ENCODE assay signal across 1 cellular context in the genomic region with DNA sequence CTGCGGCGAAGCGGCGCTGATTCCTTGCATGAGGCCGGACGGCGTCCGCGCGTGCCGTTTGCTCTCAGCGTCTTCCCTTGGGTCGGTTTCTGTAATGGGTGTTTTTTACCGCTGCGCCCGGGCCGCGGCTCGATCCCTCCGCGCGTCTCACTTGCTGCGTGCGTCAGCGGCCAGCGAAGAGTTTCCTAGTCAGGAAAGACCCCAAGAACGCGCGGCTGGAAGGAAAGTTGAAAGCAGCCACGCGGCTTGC.
A peak's percentile ranks its signal among the peaks of the same experiment; 100 is the strongest.
TF ChIP-seq lines count a peak whose summit lies in the region.

No MANE protein-coding gene starts in this region.

TF ChIP-seq in K562, 482 proteins besides CTCF, POLR2A, EP300 and RAD21 (continued from another document and continues in another):
- TF ChIP-seq, protein P1, sequence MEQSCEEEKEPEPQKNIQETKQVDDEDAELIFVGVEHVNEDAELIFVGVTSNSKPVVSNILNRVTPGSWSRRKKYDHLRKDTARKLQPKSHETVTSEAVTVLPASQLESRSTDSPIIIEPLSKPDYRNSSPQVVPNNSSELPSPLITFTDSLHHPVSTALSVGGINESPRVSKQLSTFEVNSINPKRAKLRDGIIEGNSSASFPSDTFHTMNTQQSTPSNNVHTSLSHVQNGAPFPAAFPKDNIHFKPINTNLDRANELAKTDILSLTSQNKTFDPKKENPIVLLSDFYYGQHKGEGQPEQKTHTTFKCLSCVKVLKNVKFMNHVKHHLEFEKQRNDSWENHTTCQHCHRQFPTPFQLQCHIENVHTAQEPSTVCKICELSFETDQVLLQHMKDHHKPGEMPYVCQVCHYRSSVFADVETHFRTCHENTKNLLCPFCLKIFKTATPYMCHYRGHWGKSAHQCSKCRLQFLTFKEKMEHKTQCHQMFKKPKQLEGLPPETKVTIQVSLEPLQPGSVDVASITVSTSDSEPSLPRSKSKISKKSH (CRISPR knock-in tag; IDR thresholded peaks at IDR 0.05): no peak
- TF ChIP-seq, protein P2, sequence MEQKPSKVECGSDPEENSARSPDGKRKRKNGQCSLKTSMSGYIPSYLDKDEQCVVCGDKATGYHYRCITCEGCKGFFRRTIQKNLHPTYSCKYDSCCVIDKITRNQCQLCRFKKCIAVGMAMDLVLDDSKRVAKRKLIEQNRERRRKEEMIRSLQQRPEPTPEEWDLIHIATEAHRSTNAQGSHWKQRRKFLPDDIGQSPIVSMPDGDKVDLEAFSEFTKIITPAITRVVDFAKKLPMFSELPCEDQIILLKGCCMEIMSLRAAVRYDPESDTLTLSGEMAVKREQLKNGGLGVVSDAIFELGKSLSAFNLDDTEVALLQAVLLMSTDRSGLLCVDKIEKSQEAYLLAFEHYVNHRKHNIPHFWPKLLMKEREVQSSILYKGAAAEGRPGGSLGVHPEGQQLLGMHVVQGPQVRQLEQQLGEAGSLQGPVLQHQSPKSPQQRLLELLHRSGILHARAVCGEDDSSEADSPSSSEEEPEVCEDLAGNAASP (IDR thresholded peaks at IDR 0.05): no peak
- TF ChIP-seq POLR3A (IDR thresholded peaks at IDR 0.05; ENCODE audit: borderline replicate concordance, extremely low read depth, insufficient read depth, insufficient read length) (no peak), ZFX (CRISPR knock-in tag; IDR thresholded peaks at IDR 0.05) (peak; percentile 75), RCOR1 (IDR thresholded peaks at IDR 0.05; ENCODE audit: borderline replicate concordance in 1 of 2, low read depth in 2 of 2, low read length in 2 of 2) (no peak), SREBF2 (CRISPR knock-in tag; IDR thresholded peaks at IDR 0.05) (no peak), NRF1 (conservative IDR thresholded peaks at IDR 0.05 in 1 of 2, IDR thresholded peaks at IDR 0.05 in 1 of 2) (no peak), ZNF778 (CRISPR knock-in tag; IDR thresholded peaks at IDR 0.05) (no peak), POLR2H (tag; IDR thresholded peaks at IDR 0.05; ENCODE audit: low read depth) (no peak), CTBP1 (IDR thresholded peaks at IDR 0.05; ENCODE audit: borderline replicate concordance) (no peak), NCOR1 (IDR thresholded peaks at IDR 0.05) (no peak), NFIX (CRISPR knock-in tag; IDR thresholded peaks at IDR 0.05; ENCODE audit: low read depth) (no peak), GTF2A2 (tag; IDR thresholded peaks at IDR 0.05) (peak; percentile 20; the same call in 1 of the 2 replicates), SAP30 (IDR thresholded peaks at IDR 0.05; ENCODE audit: borderline replicate concordance, insufficient read depth, low read depth, low read length, poor library complexity, severe bottlenecking) (peak; percentile 8), ZNF830 (CRISPR knock-in tag; IDR thresholded peaks at IDR 0.05) (peak; percentile 91; the same call in 1 of the 2 replicates), MEF2A (IDR thresholded peaks at IDR 0.05; ENCODE audit: control insufficient read depth, low read depth, low read length) (no peak), KDM5B (IDR thresholded peaks at IDR 0.05; ENCODE audit: insufficient replicate concordance, low read depth, low read length) (peak; percentile 60), CEBPB (tag; IDR thresholded peaks at IDR 0.05) (no peak), NFIC (IDR thresholded peaks at IDR 0.05) (no peak; the same call in 1 of the 2 replicates), TRIM24 (IDR thresholded peaks at IDR 0.05) (no peak), SMAD2 (IDR thresholded peaks at IDR 0.05; ENCODE audit: low read depth, low read length) (no peak), MXI1 (IDR thresholded peaks at IDR 0.05; ENCODE audit: low read depth, low read length) (no peak), SRSF7 (optimal IDR thresholded peaks at IDR 0.05; ENCODE audit: low read depth, low read length) (no peak), POU5F1 (IDR thresholded peaks at IDR 0.05; ENCODE audit: borderline replicate concordance, low read depth, low read length, partially characterized antibody) (no peak)
- TF ChIP-seq, protein P3, sequence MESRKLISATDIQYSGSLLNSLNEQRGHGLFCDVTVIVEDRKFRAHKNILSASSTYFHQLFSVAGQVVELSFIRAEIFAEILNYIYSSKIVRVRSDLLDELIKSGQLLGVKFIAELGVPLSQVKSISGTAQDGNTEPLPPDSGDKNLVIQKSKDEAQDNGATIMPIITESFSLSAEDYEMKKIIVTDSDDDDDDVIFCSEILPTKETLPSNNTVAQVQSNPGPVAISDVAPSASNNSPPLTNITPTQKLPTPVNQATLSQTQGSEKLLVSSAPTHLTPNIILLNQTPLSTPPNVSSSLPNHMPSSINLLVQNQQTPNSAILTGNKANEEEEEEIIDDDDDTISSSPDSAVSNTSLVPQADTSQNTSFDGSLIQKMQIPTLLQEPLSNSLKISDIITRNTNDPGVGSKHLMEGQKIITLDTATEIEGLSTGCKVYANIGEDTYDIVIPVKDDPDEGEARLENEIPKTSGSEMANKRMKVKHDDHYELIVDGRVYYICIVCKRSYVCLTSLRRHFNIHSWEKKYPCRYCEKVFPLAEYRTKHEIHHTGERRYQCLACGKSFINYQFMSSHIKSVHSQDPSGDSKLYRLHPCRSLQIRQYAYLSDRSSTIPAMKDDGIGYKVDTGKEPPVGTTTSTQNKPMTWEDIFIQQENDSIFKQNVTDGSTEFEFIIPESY (CRISPR knock-in tag; IDR thresholded peaks at IDR 0.05): no peak
- TF ChIP-seq, protein P4, sequence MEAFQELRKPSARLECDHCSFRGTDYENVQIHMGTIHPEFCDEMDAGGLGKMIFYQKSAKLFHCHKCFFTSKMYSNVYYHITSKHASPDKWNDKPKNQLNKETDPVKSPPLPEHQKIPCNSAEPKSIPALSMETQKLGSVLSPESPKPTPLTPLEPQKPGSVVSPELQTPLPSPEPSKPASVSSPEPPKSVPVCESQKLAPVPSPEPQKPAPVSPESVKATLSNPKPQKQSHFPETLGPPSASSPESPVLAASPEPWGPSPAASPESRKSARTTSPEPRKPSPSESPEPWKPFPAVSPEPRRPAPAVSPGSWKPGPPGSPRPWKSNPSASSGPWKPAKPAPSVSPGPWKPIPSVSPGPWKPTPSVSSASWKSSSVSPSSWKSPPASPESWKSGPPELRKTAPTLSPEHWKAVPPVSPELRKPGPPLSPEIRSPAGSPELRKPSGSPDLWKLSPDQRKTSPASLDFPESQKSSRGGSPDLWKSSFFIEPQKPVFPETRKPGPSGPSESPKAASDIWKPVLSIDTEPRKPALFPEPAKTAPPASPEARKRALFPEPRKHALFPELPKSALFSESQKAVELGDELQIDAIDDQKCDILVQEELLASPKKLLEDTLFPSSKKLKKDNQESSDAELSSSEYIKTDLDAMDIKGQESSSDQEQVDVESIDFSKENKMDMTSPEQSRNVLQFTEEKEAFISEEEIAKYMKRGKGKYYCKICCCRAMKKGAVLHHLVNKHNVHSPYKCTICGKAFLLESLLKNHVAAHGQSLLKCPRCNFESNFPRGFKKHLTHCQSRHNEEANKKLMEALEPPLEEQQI (IDR thresholded peaks at IDR 0.05): no peak
- TF ChIP-seq, protein P5, sequence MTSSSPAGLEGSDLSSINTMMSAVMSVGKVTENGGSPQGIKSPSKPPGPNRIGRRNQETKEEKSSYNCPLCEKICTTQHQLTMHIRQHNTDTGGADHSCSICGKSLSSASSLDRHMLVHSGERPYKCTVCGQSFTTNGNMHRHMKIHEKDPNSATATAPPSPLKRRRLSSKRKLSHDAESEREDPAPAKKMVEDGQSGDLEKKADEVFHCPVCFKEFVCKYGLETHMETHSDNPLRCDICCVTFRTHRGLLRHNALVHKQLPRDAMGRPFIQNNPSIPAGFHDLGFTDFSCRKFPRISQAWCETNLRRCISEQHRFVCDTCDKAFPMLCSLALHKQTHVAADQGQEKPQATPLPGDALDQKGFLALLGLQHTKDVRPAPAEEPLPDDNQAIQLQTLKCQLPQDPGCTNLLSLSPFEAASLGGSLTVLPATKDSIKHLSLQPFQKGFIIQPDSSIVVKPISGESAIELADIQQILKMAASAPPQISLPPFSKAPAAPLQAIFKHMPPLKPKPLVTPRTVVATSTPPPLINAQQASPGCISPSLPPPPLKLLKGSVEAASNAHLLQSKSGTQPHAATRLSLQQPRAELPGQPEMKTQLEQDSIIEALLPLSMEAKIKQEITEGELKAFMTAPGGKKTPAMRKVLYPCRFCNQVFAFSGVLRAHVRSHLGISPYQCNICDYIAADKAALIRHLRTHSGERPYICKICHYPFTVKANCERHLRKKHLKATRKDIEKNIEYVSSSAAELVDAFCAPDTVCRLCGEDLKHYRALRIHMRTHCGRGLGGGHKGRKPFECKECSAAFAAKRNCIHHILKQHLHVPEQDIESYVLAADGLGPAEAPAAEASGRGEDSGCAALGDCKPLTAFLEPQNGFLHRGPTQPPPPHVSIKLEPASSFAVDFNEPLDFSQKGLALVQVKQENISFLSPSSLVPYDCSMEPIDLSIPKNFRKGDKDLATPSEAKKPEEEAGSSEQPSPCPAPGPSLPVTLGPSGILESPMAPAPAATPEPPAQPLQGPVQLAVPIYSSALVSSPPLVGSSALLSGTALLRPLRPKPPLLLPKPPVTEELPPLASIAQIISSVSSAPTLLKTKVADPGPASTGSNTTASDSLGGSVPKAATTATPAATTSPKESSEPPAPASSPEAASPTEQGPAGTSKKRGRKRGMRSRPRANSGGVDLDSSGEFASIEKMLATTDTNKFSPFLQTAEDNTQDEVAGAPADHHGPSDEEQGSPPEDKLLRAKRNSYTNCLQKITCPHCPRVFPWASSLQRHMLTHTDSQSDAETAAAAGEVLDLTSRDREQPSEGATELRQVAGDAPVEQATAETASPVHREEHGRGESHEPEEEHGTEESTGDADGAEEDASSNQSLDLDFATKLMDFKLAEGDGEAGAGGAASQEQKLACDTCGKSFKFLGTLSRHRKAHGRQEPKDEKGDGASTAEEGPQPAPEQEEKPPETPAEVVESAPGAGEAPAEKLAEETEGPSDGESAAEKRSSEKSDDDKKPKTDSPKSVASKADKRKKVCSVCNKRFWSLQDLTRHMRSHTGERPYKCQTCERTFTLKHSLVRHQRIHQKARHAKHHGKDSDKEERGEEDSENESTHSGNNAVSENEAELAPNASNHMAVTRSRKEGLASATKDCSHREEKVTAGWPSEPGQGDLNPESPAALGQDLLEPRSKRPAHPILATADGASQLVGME (CRISPR knock-in tag; IDR thresholded peaks at IDR 0.05): 0 out of 2 replicates have a peak, but pooled peaks have one; percentile 9
- TF ChIP-seq, protein P6, sequence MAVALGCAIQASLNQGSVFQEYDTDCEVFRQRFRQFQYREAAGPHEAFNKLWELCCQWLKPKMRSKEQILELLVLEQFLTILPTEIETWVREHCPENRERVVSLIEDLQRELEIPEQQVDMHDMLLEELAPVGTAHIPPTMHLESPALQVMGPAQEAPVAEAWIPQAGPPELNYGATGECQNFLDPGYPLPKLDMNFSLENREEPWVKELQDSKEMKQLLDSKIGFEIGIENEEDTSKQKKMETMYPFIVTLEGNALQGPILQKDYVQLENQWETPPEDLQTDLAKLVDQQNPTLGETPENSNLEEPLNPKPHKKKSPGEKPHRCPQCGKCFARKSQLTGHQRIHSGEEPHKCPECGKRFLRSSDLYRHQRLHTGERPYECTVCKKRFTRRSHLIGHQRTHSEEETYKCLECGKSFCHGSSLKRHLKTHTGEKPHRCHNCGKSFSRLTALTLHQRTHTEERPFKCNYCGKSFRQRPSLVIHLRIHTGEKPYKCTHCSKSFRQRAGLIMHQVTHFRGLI (CRISPR knock-in tag; IDR thresholded peaks at IDR 0.05): no peak
- TF ChIP-seq, protein P7, sequence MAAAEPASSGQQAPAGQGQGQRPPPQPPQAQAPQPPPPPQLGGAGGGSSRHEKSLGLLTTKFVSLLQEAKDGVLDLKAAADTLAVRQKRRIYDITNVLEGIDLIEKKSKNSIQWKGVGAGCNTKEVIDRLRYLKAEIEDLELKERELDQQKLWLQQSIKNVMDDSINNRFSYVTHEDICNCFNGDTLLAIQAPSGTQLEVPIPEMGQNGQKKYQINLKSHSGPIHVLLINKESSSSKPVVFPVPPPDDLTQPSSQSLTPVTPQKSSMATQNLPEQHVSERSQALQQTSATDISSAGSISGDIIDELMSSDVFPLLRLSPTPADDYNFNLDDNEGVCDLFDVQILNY (CRISPR knock-in tag; IDR thresholded peaks at IDR 0.05): no peak
- TF ChIP-seq, protein P8, sequence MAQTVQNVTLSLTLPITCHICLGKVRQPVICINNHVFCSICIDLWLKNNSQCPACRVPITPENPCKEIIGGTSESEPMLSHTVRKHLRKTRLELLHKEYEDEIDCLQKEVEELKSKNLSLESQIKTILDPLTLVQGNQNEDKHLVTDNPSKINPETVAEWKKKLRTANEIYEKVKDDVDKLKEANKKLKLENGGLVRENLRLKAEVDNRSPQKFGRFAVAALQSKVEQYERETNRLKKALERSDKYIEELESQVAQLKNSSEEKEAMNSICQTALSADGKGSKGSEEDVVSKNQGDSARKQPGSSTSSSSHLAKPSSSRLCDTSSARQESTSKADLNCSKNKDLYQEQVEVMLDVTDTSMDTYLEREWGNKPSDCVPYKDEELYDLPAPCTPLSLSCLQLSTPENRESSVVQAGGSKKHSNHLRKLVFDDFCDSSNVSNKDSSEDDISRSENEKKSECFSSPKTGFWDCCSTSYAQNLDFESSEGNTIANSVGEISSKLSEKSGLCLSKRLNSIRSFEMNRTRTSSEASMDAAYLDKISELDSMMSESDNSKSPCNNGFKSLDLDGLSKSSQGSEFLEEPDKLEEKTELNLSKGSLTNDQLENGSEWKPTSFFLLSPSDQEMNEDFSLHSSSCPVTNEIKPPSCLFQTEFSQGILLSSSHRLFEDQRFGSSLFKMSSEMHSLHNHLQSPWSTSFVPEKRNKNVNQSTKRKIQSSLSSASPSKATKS (CRISPR knock-in tag; IDR thresholded peaks at IDR 0.05): no peak
- TF ChIP-seq, protein P9, sequence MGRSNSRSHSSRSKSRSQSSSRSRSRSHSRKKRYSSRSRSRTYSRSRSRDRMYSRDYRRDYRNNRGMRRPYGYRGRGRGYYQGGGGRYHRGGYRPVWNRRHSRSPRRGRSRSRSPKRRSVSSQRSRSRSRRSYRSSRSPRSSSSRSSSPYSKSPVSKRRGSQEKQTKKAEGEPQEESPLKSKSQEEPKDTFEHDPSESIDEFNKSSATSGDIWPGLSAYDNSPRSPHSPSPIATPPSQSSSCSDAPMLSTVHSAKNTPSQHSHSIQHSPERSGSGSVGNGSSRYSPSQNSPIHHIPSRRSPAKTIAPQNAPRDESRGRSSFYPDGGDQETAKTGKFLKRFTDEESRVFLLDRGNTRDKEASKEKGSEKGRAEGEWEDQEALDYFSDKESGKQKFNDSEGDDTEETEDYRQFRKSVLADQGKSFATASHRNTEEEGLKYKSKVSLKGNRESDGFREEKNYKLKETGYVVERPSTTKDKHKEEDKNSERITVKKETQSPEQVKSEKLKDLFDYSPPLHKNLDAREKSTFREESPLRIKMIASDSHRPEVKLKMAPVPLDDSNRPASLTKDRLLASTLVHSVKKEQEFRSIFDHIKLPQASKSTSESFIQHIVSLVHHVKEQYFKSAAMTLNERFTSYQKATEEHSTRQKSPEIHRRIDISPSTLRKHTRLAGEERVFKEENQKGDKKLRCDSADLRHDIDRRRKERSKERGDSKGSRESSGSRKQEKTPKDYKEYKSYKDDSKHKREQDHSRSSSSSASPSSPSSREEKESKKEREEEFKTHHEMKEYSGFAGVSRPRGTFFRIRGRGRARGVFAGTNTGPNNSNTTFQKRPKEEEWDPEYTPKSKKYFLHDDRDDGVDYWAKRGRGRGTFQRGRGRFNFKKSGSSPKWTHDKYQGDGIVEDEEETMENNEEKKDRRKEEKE (IDR thresholded peaks at IDR 0.05; ENCODE audit: borderline replicate concordance in 1 of 2, control insufficient read depth in 1 of 2, low read depth in 2 of 2, low read length in 1 of 2): no peak
- TF ChIP-seq, protein P10, sequence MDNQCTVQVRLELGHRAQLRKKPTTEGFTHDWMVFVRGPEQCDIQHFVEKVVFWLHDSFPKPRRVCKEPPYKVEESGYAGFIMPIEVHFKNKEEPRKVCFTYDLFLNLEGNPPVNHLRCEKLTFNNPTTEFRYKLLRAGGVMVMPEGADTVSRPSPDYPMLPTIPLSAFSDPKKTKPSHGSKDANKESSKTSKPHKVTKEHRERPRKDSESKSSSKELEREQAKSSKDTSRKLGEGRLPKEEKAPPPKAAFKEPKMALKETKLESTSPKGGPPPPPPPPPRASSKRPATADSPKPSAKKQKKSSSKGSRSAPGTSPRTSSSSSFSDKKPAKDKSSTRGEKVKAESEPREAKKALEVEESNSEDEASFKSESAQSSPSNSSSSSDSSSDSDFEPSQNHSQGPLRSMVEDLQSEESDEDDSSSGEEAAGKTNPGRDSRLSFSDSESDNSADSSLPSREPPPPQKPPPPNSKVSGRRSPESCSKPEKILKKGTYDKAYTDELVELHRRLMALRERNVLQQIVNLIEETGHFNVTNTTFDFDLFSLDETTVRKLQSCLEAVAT (IDR thresholded peaks at IDR 0.05): peak; percentile 44 to 55; a peak in 2 of 4 replicates
